1 cellular context compared by ENCODE assay signal in genomic region chr7:157335256-157335655, GRCh38.
TF ChIP-seq lines count a peak whose summit lies in the region.

No MANE protein-coding gene starts in this region.

TF ChIP-seq in HepG2, 621 proteins besides CTCF, POLR2A, EP300 and RAD21 (continued from another document):
- TF ChIP-seq, protein P1, sequence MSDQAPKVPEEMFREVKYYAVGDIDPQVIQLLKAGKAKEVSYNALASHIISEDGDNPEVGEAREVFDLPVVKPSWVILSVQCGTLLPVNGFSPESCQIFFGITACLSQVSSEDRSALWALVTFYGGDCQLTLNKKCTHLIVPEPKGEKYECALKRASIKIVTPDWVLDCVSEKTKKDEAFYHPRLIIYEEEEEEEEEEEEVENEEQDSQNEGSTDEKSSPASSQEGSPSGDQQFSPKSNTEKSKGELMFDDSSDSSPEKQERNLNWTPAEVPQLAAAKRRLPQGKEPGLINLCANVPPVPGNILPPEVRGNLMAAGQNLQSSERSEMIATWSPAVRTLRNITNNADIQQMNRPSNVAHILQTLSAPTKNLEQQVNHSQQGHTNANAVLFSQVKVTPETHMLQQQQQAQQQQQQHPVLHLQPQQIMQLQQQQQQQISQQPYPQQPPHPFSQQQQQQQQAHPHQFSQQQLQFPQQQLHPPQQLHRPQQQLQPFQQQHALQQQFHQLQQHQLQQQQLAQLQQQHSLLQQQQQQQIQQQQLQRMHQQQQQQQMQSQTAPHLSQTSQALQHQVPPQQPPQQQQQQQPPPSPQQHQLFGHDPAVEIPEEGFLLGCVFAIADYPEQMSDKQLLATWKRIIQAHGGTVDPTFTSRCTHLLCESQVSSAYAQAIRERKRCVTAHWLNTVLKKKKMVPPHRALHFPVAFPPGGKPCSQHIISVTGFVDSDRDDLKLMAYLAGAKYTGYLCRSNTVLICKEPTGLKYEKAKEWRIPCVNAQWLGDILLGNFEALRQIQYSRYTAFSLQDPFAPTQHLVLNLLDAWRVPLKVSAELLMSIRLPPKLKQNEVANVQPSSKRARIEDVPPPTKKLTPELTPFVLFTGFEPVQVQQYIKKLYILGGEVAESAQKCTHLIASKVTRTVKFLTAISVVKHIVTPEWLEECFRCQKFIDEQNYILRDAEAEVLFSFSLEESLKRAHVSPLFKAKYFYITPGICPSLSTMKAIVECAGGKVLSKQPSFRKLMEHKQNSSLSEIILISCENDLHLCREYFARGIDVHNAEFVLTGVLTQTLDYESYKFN (CRISPR knock-in tag; conservative IDR thresholded peaks at IDR 0.05): no peak
- TF ChIP-seq, protein P2, sequence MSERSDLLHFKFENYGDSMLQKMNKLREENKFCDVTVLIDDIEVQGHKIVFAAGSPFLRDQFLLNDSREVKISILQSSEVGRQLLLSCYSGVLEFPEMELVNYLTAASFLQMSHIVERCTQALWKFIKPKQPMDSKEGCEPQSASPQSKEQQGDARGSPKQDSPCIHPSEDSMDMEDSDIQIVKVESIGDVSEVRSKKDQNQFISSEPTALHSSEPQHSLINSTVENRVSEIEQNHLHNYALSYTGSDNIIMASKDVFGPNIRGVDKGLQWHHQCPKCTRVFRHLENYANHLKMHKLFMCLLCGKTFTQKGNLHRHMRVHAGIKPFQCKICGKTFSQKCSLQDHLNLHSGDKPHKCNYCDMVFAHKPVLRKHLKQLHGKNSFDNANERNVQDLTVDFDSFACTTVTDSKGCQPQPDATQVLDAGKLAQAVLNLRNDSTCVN (CRISPR knock-in tag; IDR thresholded peaks at IDR 0.05; ENCODE audit: borderline replicate concordance): no peak
- no peak for TF ChIP-seq ZNF30 (CRISPR knock-in tag; IDR thresholded peaks at IDR 0.05)
- no peak for TF ChIP-seq ZNF10 (CRISPR knock-in tag; IDR thresholded peaks at IDR 0.05; ENCODE audit: borderline replicate concordance, low read depth)
- no peak for TF ChIP-seq PITX1 (CRISPR knock-in tag; IDR thresholded peaks at IDR 0.05)
- TF ChIP-seq SRF (IDR thresholded peaks at IDR 0.05; ENCODE audit: low read depth, low read length): no peak
- no peak for TF ChIP-seq FOXJ3 (CRISPR knock-in tag; IDR thresholded peaks at IDR 0.05; ENCODE audit: borderline replicate concordance)
- no peak for TF ChIP-seq ZNF557 (CRISPR knock-in tag; IDR thresholded peaks at IDR 0.05)
- no peak for TF ChIP-seq SP5 (CRISPR knock-in tag; IDR thresholded peaks at IDR 0.05; ENCODE audit: borderline replicate concordance, low read depth)
- TF ChIP-seq ZBTB25 (CRISPR knock-in tag; IDR thresholded peaks at IDR 0.05): no peak
- TF ChIP-seq XBP1 (CRISPR knock-in tag; IDR thresholded peaks at IDR 0.05): no peak
- TF ChIP-seq, protein P3, sequence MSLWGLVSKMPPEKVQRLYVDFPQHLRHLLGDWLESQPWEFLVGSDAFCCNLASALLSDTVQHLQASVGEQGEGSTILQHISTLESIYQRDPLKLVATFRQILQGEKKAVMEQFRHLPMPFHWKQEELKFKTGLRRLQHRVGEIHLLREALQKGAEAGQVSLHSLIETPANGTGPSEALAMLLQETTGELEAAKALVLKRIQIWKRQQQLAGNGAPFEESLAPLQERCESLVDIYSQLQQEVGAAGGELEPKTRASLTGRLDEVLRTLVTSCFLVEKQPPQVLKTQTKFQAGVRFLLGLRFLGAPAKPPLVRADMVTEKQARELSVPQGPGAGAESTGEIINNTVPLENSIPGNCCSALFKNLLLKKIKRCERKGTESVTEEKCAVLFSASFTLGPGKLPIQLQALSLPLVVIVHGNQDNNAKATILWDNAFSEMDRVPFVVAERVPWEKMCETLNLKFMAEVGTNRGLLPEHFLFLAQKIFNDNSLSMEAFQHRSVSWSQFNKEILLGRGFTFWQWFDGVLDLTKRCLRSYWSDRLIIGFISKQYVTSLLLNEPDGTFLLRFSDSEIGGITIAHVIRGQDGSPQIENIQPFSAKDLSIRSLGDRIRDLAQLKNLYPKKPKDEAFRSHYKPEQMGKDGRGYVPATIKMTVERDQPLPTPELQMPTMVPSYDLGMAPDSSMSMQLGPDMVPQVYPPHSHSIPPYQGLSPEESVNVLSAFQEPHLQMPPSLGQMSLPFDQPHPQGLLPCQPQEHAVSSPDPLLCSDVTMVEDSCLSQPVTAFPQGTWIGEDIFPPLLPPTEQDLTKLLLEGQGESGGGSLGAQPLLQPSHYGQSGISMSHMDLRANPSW (CRISPR knock-in tag; IDR thresholded peaks at IDR 0.05; ENCODE audit: borderline replicate concordance): no peak
- no peak for TF ChIP-seq ZNF790 (CRISPR knock-in tag; IDR thresholded peaks at IDR 0.05; ENCODE audit: borderline replicate concordance)
- TF ChIP-seq NONO (IDR thresholded peaks at IDR 0.05): no peak
- no peak for TF ChIP-seq NONO (CRISPR knock-in tag; conservative IDR thresholded peaks at IDR 0.05)
